In genomic region chr11:110032957-110033570, GRCh38 we compare ENCODE assay signal across 19 cellular contexts.
DNase-seq lines count a peak whose midpoint lies in the region; ATAC-seq and TF ChIP-seq lines count a peak whose summit lies in the region.
"Had no signal": no experiment of that assay in that cellular context is flagged by ENCODE, and none has a peak within 500 bp of the region (broad histone marks: within the 10 kb centered on the region; RNA-seq: fewer than 3 reads in every experiment).

No MANE protein-coding gene starts in this region.

- no peak for TF ChIP-seq RAD21 in IMR-90 (IDR thresholded peaks at IDR 0.05; ENCODE audit: low read length)

- H3K4me3 Mint-ChIP-seq in neural crest cell (no peak overlapping the region), HFFc6 (no peak overlapping the region)
- H3K4me3 Mint-ChIP-seq in activated T-helper 2 cell treated with anti-CD3 and anti-CD28 coated beads, Interferon-gamma antibody, Interleukin-2, Interleukin-4, amounts not matched to agents 10 μg/mL and 5 μg/mL and 100 μg/mL, durations not matched to agents 14 hours and 24 hours and 36 hours (ENCODE audit: low read depth) = no peak overlapping the region
- H3K4me3 Mint-ChIP-seq: IgD-negative memory B cell had no signal

- no peak overlapping the region for H3K14ac ChIP-seq in IMR-90 (replicated peaks; ENCODE audit: low read depth, low read length)

- H3K79me1 ChIP-seq in IMR-90 (ENCODE audit: low read depth in 1 of 2, low read length in 2 of 2) = no peaks in the 10 kb centered on the region

- no peak overlapping the region for H3K4me3 ChIP-seq in IMR-90 (ENCODE audit: insufficient read depth, low read depth, low read length)
- no peak overlapping the region for H3K4me3 ChIP-seq in epithelial cell of esophagus (ENCODE audit: low read length)

- POLR2A ChIA-PET in IMR-90 (lab: Charles Lee; ENCODE audit: unreplicated experiment) (no interaction called here), RWPE1 (lab: Yijun Ruan, JAX; ENCODE audit: low non-redundant PET) (no interaction called here)

- H3K9ac ChIP-seq in IMR-90 (ENCODE audit: low read depth, low read length) = no peak overlapping the region

- no peak overlapping the region for H3K56ac ChIP-seq in IMR-90 (ENCODE audit: extremely low read depth, insufficient read depth, low read length)

- DNase-seq in IMR-90 (no peak), RWPE1 (ENCODE audit: low spot score) (peak; percentile 8), epithelial cell of esophagus (ENCODE audit: low read depth) (peak; percentile 67), neural crest cell (ENCODE audit: low read depth, low spot score) (no peak), HFFc6 (no peak), inferior parietal cortex (ENCODE audit: extremely low spot score) (no peak)
- no peak for DNase-seq in activated CD4-positive, alpha-beta T cell treated with anti-CD3 and anti-CD28 coated beads, Interleukin-2, amount 50 U/mL, for 1 hour
- DNase-seq in activated T-helper 2 cell treated with anti-CD3 and anti-CD28 coated beads, Interferon-gamma antibody, Interleukin-2, Interleukin-4, amounts not matched to agents 10 μg/mL and 5 μg/mL and 100 μg/mL, durations not matched to agents 14 hours and 24 hours and 36 hours (ENCODE audit: low spot score) = no peak
- DNase-seq: DMS153, H7, MV-4-11, NCI-H1417 treated with DMSO at 0.1 percent for 48 hours, NCI-H1930, NCI-H526 treated with DMSO at 0.1 percent for 48 hours had no signal

- H3K9me1 ChIP-seq in IMR-90 (ENCODE audit: insufficient read depth, low read length) = no peaks in the 10 kb centered on the region

- ATAC-seq in IMR-90 (ENCODE audit: low read depth) = no peak
- ATAC-seq: Panc1, Right ventricle myocardium inferior, SK-N-SH treated with all-trans-retinoic acid at 6 μM for 48 hours had no signal

- H3K27ac Mint-ChIP-seq in neural crest cell (ENCODE audit: unreplicated experiment) (peak overlapping the region; percentile 93), HFFc6 (no peak overlapping the region)
- no peak overlapping the region for H3K27ac Mint-ChIP-seq in activated T-helper 2 cell treated with anti-CD3 and anti-CD28 coated beads, Interferon-gamma antibody, Interleukin-2, Interleukin-4, amounts not matched to agents 10 μg/mL and 5 μg/mL and 100 μg/mL, durations not matched to agents 14 hours and 24 hours and 36 hours
- H3K27ac Mint-ChIP-seq: IgD-negative memory B cell had no signal

- H3K18ac ChIP-seq in IMR-90 (ENCODE audit: low read depth, low read length) = no peak overlapping the region

- no peaks in the 10 kb centered on the region for H3K27me3 ChIP-seq in IMR-90 (ENCODE audit: control insufficient read depth, insufficient read depth, low read length)

- H3K36me3 Mint-ChIP-seq in neural crest cell (ENCODE audit: low read depth) (no peaks in the 10 kb centered on the region), HFFc6 (ENCODE audit: low read depth) (no peaks in the 10 kb centered on the region; the same call in 1 of the 2 replicates)
- no peaks in the 10 kb centered on the region for H3K36me3 Mint-ChIP-seq in activated T-helper 2 cell treated with anti-CD3 and anti-CD28 coated beads, Interferon-gamma antibody, Interleukin-2, Interleukin-4, amounts not matched to agents 10 μg/mL and 5 μg/mL and 100 μg/mL, durations not matched to agents 14 hours and 24 hours and 36 hours (ENCODE audit: low read depth)

- CTCF ChIA-PET in IMR-90 (lab: Yijun Ruan, JAX) = interaction anchor here (1.0 kb wide), 1 partner anchor 12 kb away, joined by 4 read pairs; no protein-coding TSS in a partner anchor
- CTCF ChIA-PET in RWPE1 (lab: Yijun Ruan, JAX) = no interaction called here

- no peak overlapping the region for H4K8ac ChIP-seq in IMR-90 (ENCODE audit: low read depth in 2 of 2, low read length in 2 of 2)

- no peaks in the 10 kb centered on the region for H3K36me3 ChIP-seq in IMR-90 (ENCODE audit: control insufficient read depth, insufficient read depth, low read length)

- H3K4me1 Mint-ChIP-seq in neural crest cell (peaks cover 57% of the 10 kb centered on the region), HFFc6 (ENCODE audit: low read depth) (peaks cover 6% of the 10 kb centered on the region; the same call in 1 of the 2 replicates)
- H3K4me1 Mint-ChIP-seq in activated T-helper 2 cell treated with anti-CD3 and anti-CD28 coated beads, Interferon-gamma antibody, Interleukin-2, Interleukin-4, amounts not matched to agents 10 μg/mL and 5 μg/mL and 100 μg/mL, durations not matched to agents 14 hours and 24 hours and 36 hours (ENCODE audit: low read depth) = peaks cover 12% of the 10 kb centered on the region

- no peaks in the 10 kb centered on the region for H4K20me1 ChIP-seq in IMR-90 (ENCODE audit: insufficient read depth, low read length)

- peaks cover 6% of the 10 kb centered on the region for H3K9me3 Mint-ChIP-seq in neural crest cell
- no peaks in the 10 kb centered on the region for H3K9me3 Mint-ChIP-seq in HFFc6
- peaks cover under 1% of the 10 kb centered on the region for H3K9me3 Mint-ChIP-seq in activated T-helper 2 cell treated with anti-CD3 and anti-CD28 coated beads, Interferon-gamma antibody, Interleukin-2, Interleukin-4, amounts not matched to agents 10 μg/mL and 5 μg/mL and 100 μg/mL, durations not matched to agents 14 hours and 24 hours and 36 hours

- H4K5ac ChIP-seq in IMR-90 (ENCODE audit: low read depth, low read length) = no peak overlapping the region

- dilution Hi-C loops in IMR-90 (cut with HindIII; ENCODE audit: low sequenced_read_pairs, unreplicated experiment) = no loop called here

- H3K4me2 ChIP-seq in IMR-90 (ENCODE audit: low read depth, low read length) = no peak overlapping the region

- peak overlapping the region; percentile 29; the same call in 1 of the 2 replicates for H2BK20ac ChIP-seq in IMR-90 (ENCODE audit: low read depth, low read length)

- no TSS peak for BruUV-seq in IMR-90 (replicated peaks; lab: Mats Ljungman, UMichigan)

- H4K91ac ChIP-seq in IMR-90 (ENCODE audit: insufficient read depth, low read depth, low read length) = no peak overlapping the region

- H2AK5ac ChIP-seq in IMR-90 (ENCODE audit: low read depth, low read length) = no peak overlapping the region

- H2AK9ac ChIP-seq in IMR-90 (replicated peaks; ENCODE audit: low read depth, low read length, poor library complexity) = no peak overlapping the region

- TF ChIP-seq POLR2A in IMR-90 (IDR thresholded peaks at IDR 0.05; ENCODE audit: low read depth, low read length) = no peak

- H3K9me3 ChIP-seq in IMR-90 (ENCODE audit: control insufficient read depth, insufficient read depth, low read length) = no peaks in the 10 kb centered on the region

- in situ Hi-C loops in IMR-90 (cut with MboI; ENCODE audit: low sequenced_read_pairs) = no loop called here

- peaks cover 2% of the 10 kb centered on the region for H3K27me3 Mint-ChIP-seq in neural crest cell (ENCODE audit: low read depth)
- peaks cover under 1% of the 10 kb centered on the region; the same call in 1 of the 2 replicates for H3K27me3 Mint-ChIP-seq in HFFc6 (ENCODE audit: insufficient read depth)
- peaks cover 6% of the 10 kb centered on the region for H3K27me3 Mint-ChIP-seq in activated T-helper 2 cell treated with anti-CD3 and anti-CD28 coated beads, Interferon-gamma antibody, Interleukin-2, Interleukin-4, amounts not matched to agents 10 μg/mL and 5 μg/mL and 100 μg/mL, durations not matched to agents 14 hours and 24 hours and 36 hours (ENCODE audit: low read depth)

- intact Hi-C loops in IMR-90 (cut with micrococcal nuclease) = no loop called here
- intact Hi-C loops in activated T-helper 2 cell treated with anti-CD3 and anti-CD28 coated beads, Interferon-gamma antibody, Interleukin-2, Interleukin-4, amounts not matched to agents 10 μg/mL and 5 μg/mL and 100 μg/mL, durations not matched to agents 14 hours and 24 hours and 36 hours (cut with micrococcal nuclease) = no loop called here

- H3K23ac ChIP-seq in IMR-90 (ENCODE audit: low read depth, low read length) = no peak overlapping the region

- WGBS in IMR-90 (ENCODE audit: extremely low coverage in 2 of 2, insufficient read length in 1 of 2), 2 experiments = no CpG with 5 or more reads among the region's 1 CpG

- H3K27ac ChIP-seq in IMR-90 (ENCODE audit: insufficient read depth, low read length) = no peak overlapping the region
- H3K27ac ChIP-seq in RWPE1 = no peak overlapping the region
- H3K27ac ChIP-seq: C4-2B had no signal

- TF ChIP-seq CTCF in IMR-90 (conservative IDR thresholded peaks at IDR 0.05; ENCODE audit: low read depth, low read length) (no peak), RWPE1 (conservative IDR thresholded peaks at IDR 0.05; ENCODE audit: low read depth) (no peak), epithelial cell of esophagus (IDR thresholded peaks at IDR 0.05; ENCODE audit: insufficient read depth, low read depth, low read length, missing control alignments) (no peak), neural crest cell (conservative IDR thresholded peaks at IDR 0.05) (no peak), HFFc6 (IDR thresholded peaks at IDR 0.05) (no peak)

- H2AFZ ChIP-seq in IMR-90 (replicated peaks; ENCODE audit: low read length, poor library complexity) = no peak overlapping the region

- H3K4me1 ChIP-seq in IMR-90 (ENCODE audit: control insufficient read depth, insufficient read depth, low read length) = peaks cover 2% of the 10 kb centered on the region; the same call in 1 of the 2 replicates

- no peak overlapping the region for H2BK15ac ChIP-seq in IMR-90 (ENCODE audit: low read depth, low read length)

- no peak overlapping the region for H2BK120ac ChIP-seq in IMR-90 (ENCODE audit: low read depth, low read length)

- H3K4ac ChIP-seq in IMR-90 (ENCODE audit: low read depth, low read length) = no peak overlapping the region

- no peak overlapping the region for H2BK5ac ChIP-seq in IMR-90 (ENCODE audit: low read depth, low read length, poor library complexity, severe bottlenecking)

TF ChIP-seq in IMR-90, 13 proteins besides CTCF, POLR2A, EP300 and RAD21 (continues in another document):
- TF ChIP-seq USF2 (IDR thresholded peaks at IDR 0.05; ENCODE audit: low read depth, low read length) = no peak
- TF ChIP-seq CEBPB (IDR thresholded peaks at IDR 0.05; ENCODE audit: low read depth, low read length) = no peak
- TF ChIP-seq MAFK (IDR thresholded peaks at IDR 0.05; ENCODE audit: low read depth, low read length) = no peak

Comparison
In these comparisons a context has a peak if more than half of its experiments do, and no peak if none do; other contexts are left out.
1. DNase-seq: peak in RWPE1 (single experiment) and epithelial cell of esophagus (single experiment); none in IMR-90 (single experiment), neural crest cell (single experiment), activated CD4-positive, alpha-beta T cell treated with anti-CD3 and anti-CD28 coated beads, Interleukin-2, amount 50 U/mL, for 1 hour (single experiment), HFFc6 (single experiment), inferior parietal cortex (single experiment) and activated T-helper 2 cell treated with anti-CD3 and anti-CD28 coated beads, Interferon-gamma antibody, Interleukin-2, Interleukin-4, amounts not matched to agents 10 μg/mL and 5 μg/mL and 100 μg/mL, durations not matched to agents 14 hours and 24 hours and 36 hours (single experiment).